9 cellular contexts compared by ENCODE assay signal in genomic region chr7:130492519-130493274, GRCh38. TPM values are rescaled to one million over a fixed set of nuclear protein-coding genes. Genes with fewer than 3 reads are reported as not detected.
A peak's percentile ranks its signal among the peaks of the same experiment; 100 is the strongest.
DNase-seq lines count a peak whose midpoint lies in the region; ATAC-seq and TF ChIP-seq lines count a peak whose summit lies in the region.
"Had no signal": no experiment of that assay in that cellular context is flagged by ENCODE, and none has a peak within 500 bp of the region (broad histone marks: within the 10 kb centered on the region; RNA-seq: fewer than 3 reads in every experiment).

No MANE protein-coding gene starts in this region.

- DNase-seq in activated CD4-positive, alpha-beta T cell treated with anti-CD3 and anti-CD28 coated beads, Interleukin-2, amount 10 ng/mL, durations not matched to agents 7 days and 5 days: no peak
- no peak for DNase-seq in activated CD4-positive, alpha-beta T cell treated with anti-CD3 and anti-CD28 coated beads for 1 hour
- DNase-seq in activated T-helper 2 cell treated with anti-CD3 and anti-CD28 coated beads, Interferon-gamma antibody, Interleukin-2, Interleukin-4, amounts not matched to agents 10 μg/mL and 5 μg/mL and 100 μg/mL, durations not matched to agents 14 hours and 24 hours and 36 hours (ENCODE audit: low spot score): no peak
- DNase-seq in suprapubic skin (ENCODE audit: low spot score in 2 of 2) (no peak), NCI-H2029 (lab: John Stamatoyannopoulos, UW) (no peak), SK-N-DZ (ENCODE audit: low spot score) (no peak)

- H3K4me1 Mint-ChIP-seq in activated CD4-positive, alpha-beta T cell treated with anti-CD3 and anti-CD28 coated beads, Interleukin-2, amount 10 ng/mL, durations not matched to agents 7 days and 5 days: peaks cover 9% of the 10 kb centered on the region
- H3K4me1 Mint-ChIP-seq in activated T-helper 2 cell treated with anti-CD3 and anti-CD28 coated beads, Interferon-gamma antibody, Interleukin-2, Interleukin-4, amounts not matched to agents 10 μg/mL and 5 μg/mL and 100 μg/mL, durations not matched to agents 14 hours and 24 hours and 36 hours (ENCODE audit: low read depth): peaks cover 5% of the 10 kb centered on the region

- H3K9me3 Mint-ChIP-seq in activated CD4-positive, alpha-beta T cell treated with anti-CD3 and anti-CD28 coated beads, Interleukin-2, amount 10 ng/mL, durations not matched to agents 7 days and 5 days: peaks cover 3% of the 10 kb centered on the region
- no peaks in the 10 kb centered on the region for H3K9me3 Mint-ChIP-seq in activated T-helper 2 cell treated with anti-CD3 and anti-CD28 coated beads, Interferon-gamma antibody, Interleukin-2, Interleukin-4, amounts not matched to agents 10 μg/mL and 5 μg/mL and 100 μg/mL, durations not matched to agents 14 hours and 24 hours and 36 hours

- H3K4me3 Mint-ChIP-seq in activated CD4-positive, alpha-beta T cell treated with anti-CD3 and anti-CD28 coated beads, Interleukin-2, amount 10 ng/mL, durations not matched to agents 7 days and 5 days: peak overlapping the region; percentile 41
- peak overlapping the region; percentile 26 for H3K4me3 Mint-ChIP-seq in activated T-helper 2 cell treated with anti-CD3 and anti-CD28 coated beads, Interferon-gamma antibody, Interleukin-2, Interleukin-4, amounts not matched to agents 10 μg/mL and 5 μg/mL and 100 μg/mL, durations not matched to agents 14 hours and 24 hours and 36 hours (ENCODE audit: low read depth)

- H3K36me3 ChIP-seq in iPS-18a (ENCODE audit: control insufficient read depth, low read depth, low read length) (peaks cover 10% of the 10 kb centered on the region), suprapubic skin (no peaks in the 10 kb centered on the region)

- TF ChIP-seq POLR2A in suprapubic skin (IDR thresholded peaks at IDR 0.05): no peak

- intact Hi-C loops in activated T-helper 2 cell treated with anti-CD3 and anti-CD28 coated beads, Interferon-gamma antibody, Interleukin-2, Interleukin-4, amounts not matched to agents 10 μg/mL and 5 μg/mL and 100 μg/mL, durations not matched to agents 14 hours and 24 hours and 36 hours (cut with micrococcal nuclease): loop anchor here (10.0 kb wide), 2 partner anchors 418 to 718 kb away; partner anchors contain the start of gene KLHDC10

- H3K36me3 Mint-ChIP-seq in activated CD4-positive, alpha-beta T cell treated with anti-CD3 and anti-CD28 coated beads, Interleukin-2, amount 10 ng/mL, durations not matched to agents 7 days and 5 days (ENCODE audit: low read depth): peaks cover 2% of the 10 kb centered on the region
- H3K36me3 Mint-ChIP-seq in activated T-helper 2 cell treated with anti-CD3 and anti-CD28 coated beads, Interferon-gamma antibody, Interleukin-2, Interleukin-4, amounts not matched to agents 10 μg/mL and 5 μg/mL and 100 μg/mL, durations not matched to agents 14 hours and 24 hours and 36 hours (ENCODE audit: low read depth): no peaks in the 10 kb centered on the region

- no peak overlapping the region for H3K27ac Mint-ChIP-seq in activated CD4-positive, alpha-beta T cell treated with anti-CD3 and anti-CD28 coated beads, Interleukin-2, amount 10 ng/mL, durations not matched to agents 7 days and 5 days
- H3K27ac Mint-ChIP-seq in activated T-helper 2 cell treated with anti-CD3 and anti-CD28 coated beads, Interferon-gamma antibody, Interleukin-2, Interleukin-4, amounts not matched to agents 10 μg/mL and 5 μg/mL and 100 μg/mL, durations not matched to agents 14 hours and 24 hours and 36 hours: no peak overlapping the region

- H3K27ac ChIP-seq in iPS-18a (ENCODE audit: low read length) (no peak overlapping the region), suprapubic skin (no peak overlapping the region)
- H3K27ac ChIP-seq: body of pancreas had no signal

- POLR2A ChIA-PET in activated CD4-positive, alpha-beta T cell treated with anti-CD3 and anti-CD28 coated beads, Interleukin-2, amount 10 ng/mL, durations not matched to agents 7 days and 5 days (lab: Charles Lee): no interaction called here

- H3K4me3 ChIP-seq in iPS-18a (ENCODE audit: low read length) (peak overlapping the region; percentile 64), suprapubic skin (peak overlapping the region; percentile 53)
- H3K4me3 ChIP-seq: body of pancreas had no signal

- peak overlapping the region; percentile 28 for H3K9ac ChIP-seq in iPS-18a (ENCODE audit: low read length)

- peaks cover 19% of the 10 kb centered on the region for H3K4me1 ChIP-seq in iPS-18a (ENCODE audit: control insufficient read depth, low read depth, low read length)
- peaks cover 14% of the 10 kb centered on the region for H3K4me1 ChIP-seq in suprapubic skin

- no peak for TF ChIP-seq CTCF in suprapubic skin (IDR thresholded peaks at IDR 0.05)

- H3K9me3 ChIP-seq in iPS-18a (ENCODE audit: control insufficient read depth, low read depth, low read length) (no peaks in the 10 kb centered on the region), suprapubic skin (no peaks in the 10 kb centered on the region)
- H3K9me3 ChIP-seq: body of pancreas had no signal

- peaks cover 70% of the 10 kb centered on the region for H3K27me3 Mint-ChIP-seq in activated CD4-positive, alpha-beta T cell treated with anti-CD3 and anti-CD28 coated beads, Interleukin-2, amount 10 ng/mL, durations not matched to agents 7 days and 5 days
- H3K27me3 Mint-ChIP-seq in activated T-helper 2 cell treated with anti-CD3 and anti-CD28 coated beads, Interferon-gamma antibody, Interleukin-2, Interleukin-4, amounts not matched to agents 10 μg/mL and 5 μg/mL and 100 μg/mL, durations not matched to agents 14 hours and 24 hours and 36 hours (ENCODE audit: low read depth): peaks cover 58% of the 10 kb centered on the region

- ATAC-seq in HG02938 (IDR thresholded peaks at IDR 0.05; ENCODE audit: unreplicated experiment): no peak

- H3K27me3 ChIP-seq in iPS-18a (ENCODE audit: control insufficient read depth, insufficient read depth, low read length): peaks cover 28% of the 10 kb centered on the region
- no peaks in the 10 kb centered on the region for H3K27me3 ChIP-seq in suprapubic skin
- H3K27me3 ChIP-seq: body of pancreas had no signal

- TF ChIP-seq EP300 in suprapubic skin (IDR thresholded peaks at IDR 0.05): no peak

- 70% methylated on average over 44 of the region's 51 CpGs for WGBS in suprapubic skin

- CTCF ChIA-PET in activated CD4-positive, alpha-beta T cell treated with anti-CD3 and anti-CD28 coated beads, Interleukin-2, amount 10 ng/mL, durations not matched to agents 7 days and 5 days (lab: Charles Lee): no interaction called here

RNA-seq across cellular contexts. Expression of gene MEST, which starts 0.8 kb away (rescaled TPM):
- total RNA-seq in activated CD4-positive, alpha-beta T cell treated with anti-CD3 and anti-CD28 coated beads, Interleukin-2, amount 10 ng/mL, durations not matched to agents 7 days and 5 days: 1 to 10 TPM; 1.2 TPM
- 3.1 and 3.6 TPM in 2 replicates for total RNA-seq in activated T-helper 2 cell treated with anti-CD3 and anti-CD28 coated beads, Interferon-gamma antibody, Interleukin-2, Interleukin-4, amounts not matched to agents 10 μg/mL and 5 μg/mL and 100 μg/mL, durations not matched to agents 14 hours and 24 hours and 36 hours
- total RNA-seq in suprapubic skin: 10 to 100 TPM in 3 of 4 donors, 1 to 10 TPM in 1; 7.5 to 17.5 (median 12.4) TPM
- 3.0 and 3.4 TPM in 2 replicates for polyA plus RNA-seq in SK-N-DZ (2014; cell fraction: cytosol; rRNA removed)
- polyA plus RNA-seq in SK-N-DZ (2014; cell fraction: nucleus; rRNA removed): 1.8 and 2.1 TPM in 2 replicates

RNA-seq across cellular contexts. Expression of gene CEP41, which starts 51.9 kb away (rescaled TPM):
- 10 to 100 TPM; 18.5 to 19.6 TPM for total RNA-seq in activated CD4-positive, alpha-beta T cell treated with anti-CD3 and anti-CD28 coated beads, Interleukin-2, amount 10 ng/mL, durations not matched to agents 7 days and 5 days
- 15.9 and 21.2 TPM in 2 replicates for total RNA-seq in activated T-helper 2 cell treated with anti-CD3 and anti-CD28 coated beads, Interferon-gamma antibody, Interleukin-2, Interleukin-4, amounts not matched to agents 10 μg/mL and 5 μg/mL and 100 μg/mL, durations not matched to agents 14 hours and 24 hours and 36 hours
- 1 to 10 TPM; 1.1 to 4.6 (median 4.2) TPM for total RNA-seq in suprapubic skin
- polyA plus RNA-seq in SK-N-DZ (2014; cell fraction: cytosol; rRNA removed): 10.1 and 13.0 TPM in 2 replicates
- 14.2 and 19.4 TPM in 2 replicates for polyA plus RNA-seq in SK-N-DZ (2014; cell fraction: nucleus; rRNA removed)
